ENCODE assay signal across 14 cellular contexts in the genomic region with DNA sequence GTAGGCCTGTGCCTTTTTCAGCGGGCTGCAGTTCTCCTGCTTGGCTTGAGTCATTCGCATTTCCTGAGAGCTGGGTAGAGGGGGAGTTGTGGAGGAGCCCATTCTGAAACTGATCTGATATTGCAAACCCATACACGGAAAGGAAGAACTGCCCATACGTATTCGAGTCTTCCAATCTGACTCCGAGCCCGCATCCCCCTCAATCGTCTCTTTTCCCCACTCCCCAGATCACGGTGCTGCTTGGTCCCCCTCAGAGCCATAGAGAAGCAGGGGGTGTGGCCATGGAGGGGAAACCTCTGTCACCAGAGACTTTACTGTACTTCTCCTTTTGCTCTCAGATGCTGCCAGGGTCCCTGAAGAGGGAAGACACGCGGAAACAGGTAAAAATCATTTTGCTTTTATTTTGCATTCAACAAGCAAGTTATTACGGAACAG. TPM values are rescaled to one million over a fixed set of nuclear protein-coding genes. Genes with fewer than 3 reads are reported as not detected.
DNase-seq lines count a peak whose midpoint lies in the region; ATAC-seq, FAIRE-seq and TF ChIP-seq lines count a peak whose summit lies in the region.
"Had no signal": no experiment of that assay in that cellular context is flagged by ENCODE, and none has a peak within 500 bp of the region (broad histone marks: within the 10 kb centered on the region; RNA-seq: fewer than 3 reads in every experiment).

Gene CD22 (plus strand): TSS at position 337 of the 435 bp plus-strand sequence. CDS start 2,854 bp downstream, outside the sequence.

- H3K27ac Mint-ChIP-seq in T-helper 17 cell, result peak within 1 kb of the TSS; percentile 72

- H3K9me2 ChIP-seq in MM.1S (replicated peaks; ENCODE audit: insufficient read depth, low read length) (no peaks in the 10 kb centered on the region), SK-N-SH (no peaks in the 10 kb centered on the region)

- no peak for TF ChIP-seq CTCF in osteoblast (IDR thresholded peaks at IDR 0.05; ENCODE audit: extremely low read depth, low read depth, low read length)
- no peak for TF ChIP-seq CTCF in MM.1S (IDR thresholded peaks at IDR 0.05; ENCODE audit: low read length)
- no peak for TF ChIP-seq CTCF in SK-N-SH (IDR thresholded peaks at IDR 0.05)

- TF ChIP-seq POLR2A in GM12891 (IDR thresholded peaks at IDR 0.05; ENCODE audit: low read depth, low read length), result peak; percentile 94

- no peak for TF ChIP-seq RAD21 in SK-N-SH (IDR thresholded peaks at IDR 0.05; ENCODE audit: low read length)

- FAIRE-seq in GM12891 (lab: Jason Lieb, UNC) (peak; percentile 97), small intestine (lab: Jason Lieb, UNC) (no peak)
- FAIRE-seq: HepG2 had no signal

- 32% methylated on average over 9 of the region's 12 CpGs for WGBS in SK-N-SH (ENCODE audit: low lambda C conversion rate)
- 63 to 77% (median 68%) methylated on average over 12 of the region's 12 CpGs for WGBS in small intestine, 3 donors

- H3K4me2 ChIP-seq in osteoblast (ENCODE audit: insufficient read depth, low read length) (no peak within 1 kb of the TSS), MM.1S (ENCODE audit: low read depth, low read length) (no peak within 1 kb of the TSS), SK-N-SH (no peak within 1 kb of the TSS)

- H3K27me3 ChIP-seq in osteoblast (ENCODE audit: insufficient read depth, low read length) (peaks cover 26% of the 10 kb centered on the region), MM.1S (replicated peaks; ENCODE audit: insufficient read depth, low read length) (peaks cover 85% of the 10 kb centered on the region), SK-N-SH (ENCODE audit: insufficient read depth) (peaks cover 76% of the 10 kb centered on the region), small intestine (ENCODE audit: control insufficient read depth in 2 of 2, insufficient read depth in 2 of 2, low read length in 2 of 2) (peaks cover 0 to 3% of the 10 kb centered on the region in 2 donors)

- CTCF ChIA-PET in SK-N-SH (lab: Yijun Ruan, JAX), result interaction anchor here (0.9 kb wide), 1 partner anchor 134 kb away, joined by 3 read pairs; no protein-coding TSS in a partner anchor

- H3K4me1 ChIP-seq in osteoblast (ENCODE audit: insufficient read depth, low read length), result no peaks in the 10 kb centered on the region
- no peaks in the 10 kb centered on the region for H3K4me1 ChIP-seq in MM.1S (ENCODE audit: low read length)
- no peaks in the 10 kb centered on the region for H3K4me1 ChIP-seq in SK-N-SH (ENCODE audit: control insufficient read depth in 1 of 2, insufficient read depth in 2 of 2, low read depth in 1 of 2, low read length in 1 of 2)
- no peaks in the 10 kb centered on the region for H3K4me1 ChIP-seq in small intestine (ENCODE audit: control insufficient read depth in 2 of 2, insufficient read depth in 1 of 2, low read depth in 1 of 2, low read length in 1 of 2)

- H2AFZ ChIP-seq in osteoblast (ENCODE audit: low read length), result no peak within 1 kb of the TSS
- no peak within 1 kb of the TSS for H2AFZ ChIP-seq in MM.1S (ENCODE audit: low read length)
- H2AFZ ChIP-seq in SK-N-SH (ENCODE audit: low read depth), result no peak within 1 kb of the TSS

- POLR2A ChIA-PET in SK-N-SH (lab: Yijun Ruan, JAX), result no interaction called here

- H3K4me3 Mint-ChIP-seq in T-helper 17 cell, result peak within 1 kb of the TSS; percentile 47

- H3K79me2 ChIP-seq in osteoblast (ENCODE audit: insufficient read depth, low read length), result no peaks in the 10 kb centered on the region
- no peaks in the 10 kb centered on the region for H3K79me2 ChIP-seq in MM.1S (ENCODE audit: low read length)
- H3K79me2 ChIP-seq in SK-N-SH (ENCODE audit: insufficient read depth), result no peaks in the 10 kb centered on the region

- no peak within 1 kb of the TSS for H3K9ac ChIP-seq in MM.1S (ENCODE audit: low read length)
- no peak within 1 kb of the TSS for H3K9ac ChIP-seq in SK-N-SH

- TF ChIP-seq EP300 in SK-N-SH (IDR thresholded peaks at IDR 0.05; ENCODE audit: borderline replicate concordance in 1 of 2, low read depth in 1 of 2, low read length in 1 of 2), result no peak

- peaks cover 2% of the 10 kb centered on the region for H3K36me3 Mint-ChIP-seq in T-helper 17 cell (ENCODE audit: low read depth)

- H4K20me1 ChIP-seq in osteoblast (ENCODE audit: insufficient read depth, low read length) (no peaks in the 10 kb centered on the region), MM.1S (ENCODE audit: insufficient read depth, low read length) (no peaks in the 10 kb centered on the region), SK-N-SH (ENCODE audit: insufficient read depth) (no peaks in the 10 kb centered on the region)

- H3K4me1 Mint-ChIP-seq in T-helper 17 cell, result peaks cover 16% of the 10 kb centered on the region

- no peak within 1 kb of the TSS for H3K4me3 ChIP-seq in osteoblast (ENCODE audit: insufficient read depth, low read length)
- no peak within 1 kb of the TSS for H3K4me3 ChIP-seq in MM.1S (ENCODE audit: low read length)
- no peak within 1 kb of the TSS for H3K4me3 ChIP-seq in SK-N-SH (ENCODE audit: low read depth in 2 of 2, low read length in 1 of 2)
- peak within 1 kb of the TSS in 1 of 2 donors; percentile 22 for H3K4me3 ChIP-seq in small intestine (ENCODE audit: low read depth in 1 of 2, low read length in 2 of 2)

- H3F3A ChIP-seq in MM.1S (ENCODE audit: insufficient read depth, low read length) (no peaks in the 10 kb centered on the region), SK-N-SH (replicated peaks; ENCODE audit: insufficient read depth) (no peaks in the 10 kb centered on the region)

- DNase-seq in GM12891 (ENCODE audit: insufficient read length, low spot score), result no peak
- no peak for DNase-seq in T-helper 17 cell
- peak; percentile 62 for DNase-seq in osteoblast (ENCODE audit: insufficient read length, low spot score, missing footprints)
- DNase-seq in hypothalamus (lab: John Stamatoyannopoulos, UW), result no peak
- DNase-seq in MM.1S, result no peak
- no peak for DNase-seq in SK-N-SH
- DNase-seq in small intestine, result no peak
- DNase-seq: activated naive CD4-positive, alpha-beta T cell; hippocampal formation; NCI-H524; stimulated activated naive CD4-positive, alpha-beta T cell treated with Interleukin-2 at 50 U/mL for 16 hours; T1000 had no signal

- ATAC-seq in HG03354 (IDR thresholded peaks at IDR 0.05; ENCODE audit: poor library complexity, severe bottlenecking, unreplicated experiment), result peak; percentile 34
- peak; percentile 59 for ATAC-seq in T-helper 17 cell
- ATAC-seq: HepG2 had no signal

- H3K9me3 ChIP-seq in T-helper 17 cell (ENCODE audit: control insufficient read depth, low read length, poor library complexity, severe bottlenecking) (no peaks in the 10 kb centered on the region), osteoblast (ENCODE audit: low read depth, low read length) (no peaks in the 10 kb centered on the region), MM.1S (replicated peaks; ENCODE audit: insufficient read depth, low read length) (no peaks in the 10 kb centered on the region), SK-N-SH (no peaks in the 10 kb centered on the region), small intestine (ENCODE audit: control insufficient read depth, low read depth) (no peaks in the 10 kb centered on the region)

- H3K36me3 ChIP-seq in osteoblast (ENCODE audit: insufficient read depth, low read length) (no peaks in the 10 kb centered on the region), MM.1S (replicated peaks; ENCODE audit: insufficient read depth, low read length) (no peaks in the 10 kb centered on the region), SK-N-SH (replicated peaks in 1 of 2; ENCODE audit: control insufficient read depth in 1 of 2, insufficient read depth in 2 of 2, low read length in 1 of 2) (no peaks in the 10 kb centered on the region), small intestine (ENCODE audit: control insufficient read depth in 2 of 2, insufficient read depth in 2 of 2, low read length in 2 of 2) (no peaks in the 10 kb centered on the region)

- peaks cover 17% of the 10 kb centered on the region for H3K27me3 Mint-ChIP-seq in T-helper 17 cell

- no peak within 1 kb of the TSS for H3K27ac ChIP-seq in osteoblast (ENCODE audit: low read depth, low read length)
- no peak within 1 kb of the TSS for H3K27ac ChIP-seq in MM.1S (ENCODE audit: low read length)
- H3K27ac ChIP-seq in SK-N-SH (ENCODE audit: low read depth in 2 of 2, low read length in 1 of 2), result no peak within 1 kb of the TSS
- no peak within 1 kb of the TSS for H3K27ac ChIP-seq in small intestine (ENCODE audit: low read depth in 1 of 2, low read length in 1 of 2)

TF ChIP-seq in GM12891, 5 proteins besides CTCF, POLR2A, EP300 and RAD21:
- no peak for TF ChIP-seq PAX5 (IDR thresholded peaks at IDR 0.05; ENCODE audit: insufficient read depth, low read length, severe bottlenecking)
- peak; percentile 84; the same call in 1 of the 2 replicates for TF ChIP-seq TAF1 (IDR thresholded peaks at IDR 0.05; ENCODE audit: low read depth, low read length)
- TF ChIP-seq POLR2AphosphoS5 (IDR thresholded peaks at IDR 0.05; ENCODE audit: low read depth, low read length), result peak; percentile 93
- TF ChIP-seq POU2F2 (IDR thresholded peaks at IDR 0.05; ENCODE audit: low read depth, low read length), result no peak
- peak; percentile 62 for TF ChIP-seq SPI1 (IDR thresholded peaks at IDR 0.05; ENCODE audit: low read depth, low read length)

TF ChIP-seq in SK-N-SH, 30 proteins besides CTCF, POLR2A, EP300 and RAD21 (continues in another document):
- TF ChIP-seq GABPA (IDR thresholded peaks at IDR 0.05; ENCODE audit: low read depth), result no peak
- TF ChIP-seq USF1 (IDR thresholded peaks at IDR 0.05; ENCODE audit: borderline replicate concordance, low read depth), result no peak
- no peak for TF ChIP-seq SMC3 (IDR thresholded peaks at IDR 0.05; ENCODE audit: low read depth, low read length)
- no peak for TF ChIP-seq RCOR1 (IDR thresholded peaks at IDR 0.05; ENCODE audit: low read length)
- no peak for TF ChIP-seq NFIC (IDR thresholded peaks at IDR 0.05; ENCODE audit: borderline replicate concordance)

RNA-seq across cellular contexts. Expression of gene CD22, which starts in this region (rescaled TPM):
- polyA plus RNA-seq in GM12891 (2012; ENCODE audit: low read depth, missing spikeins), result 165 TPM
- 10 to 100 TPM in 1 of 2 donors, 1 to 10 TPM in 1; 1.3 to 36.1 TPM for total RNA-seq in T-helper 17 cell
- total RNA-seq in osteoblast, result under 0.01 TPM in 1 of 2 replicates, not detected in the other
- 0.16 and 0.18 TPM in 2 replicates for polyA plus RNA-seq in SK-N-SH (2012; rRNA removed)
- 0.03 TPM in 1 of 2 replicates, not detected in the other for polyA plus RNA-seq in SK-N-SH (2012; cell fraction: cytosol; rRNA removed)
- polyA plus RNA-seq in SK-N-SH (2012; cell fraction: nucleus; rRNA removed), result 0.34 TPM in 1 of 2 replicates, not detected in the other
- 1 to 10 TPM; 1.3 to 5.0 (median 3.0) TPM for polyA plus RNA-seq in small intestine

Comparison
In these comparisons a context has a peak if more than half of its experiments do, and no peak if none do; other contexts are left out.
1. Peak in DNase-seq in osteoblast; RNA of the gene not detected or under 1 TPM.